Comparison of ENCODE assay signal across 14 cellular contexts in the genomic region with DNA sequence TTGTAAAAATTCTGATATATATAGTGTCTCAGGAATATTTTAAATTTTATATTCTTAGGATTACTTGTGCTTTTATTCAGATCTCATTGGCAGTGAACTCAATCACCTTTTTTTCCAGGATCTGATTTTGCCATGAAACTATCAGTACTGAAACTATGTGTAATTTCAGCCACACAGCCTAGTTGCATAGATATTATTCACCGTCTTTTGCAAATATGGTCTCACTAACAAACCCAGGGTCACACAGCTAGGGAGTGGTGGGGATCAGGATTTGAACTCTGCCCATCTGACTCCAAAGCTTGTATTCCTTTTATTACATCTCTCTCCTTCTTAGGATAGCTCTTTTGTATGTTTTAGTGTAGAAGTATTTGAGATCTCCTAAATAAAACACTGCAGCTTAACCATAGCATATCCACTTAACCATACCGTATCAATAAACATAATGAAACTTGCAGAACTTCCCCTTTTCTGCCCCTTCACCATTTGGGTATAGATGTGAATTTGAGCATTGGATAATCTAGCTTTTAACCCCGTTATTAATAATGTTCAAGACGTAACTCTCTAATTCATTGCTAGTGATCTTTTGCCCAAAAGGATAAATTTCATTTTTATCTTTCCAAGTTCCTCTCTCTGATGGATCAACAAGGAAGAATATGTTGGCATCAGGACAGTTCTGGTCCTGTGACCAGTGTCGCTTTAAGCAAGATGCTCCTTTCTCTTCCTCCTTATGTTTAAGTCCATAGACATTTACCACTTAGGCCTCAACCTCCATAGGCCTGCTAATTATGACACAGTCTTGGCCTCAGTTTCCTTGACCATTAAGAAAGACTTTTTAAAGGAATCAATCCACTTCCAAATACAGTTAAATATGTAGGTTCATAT.
A peak's percentile ranks its signal among the peaks of the same experiment; 100 is the strongest.
DNase-seq lines count a peak whose midpoint lies in the region; ATAC-seq, FAIRE-seq and TF ChIP-seq lines count a peak whose summit lies in the region.
"Had no signal": no experiment of that assay in that cellular context is flagged by ENCODE, and none has a peak within 500 bp of the region (broad histone marks: within the 10 kb centered on the region; RNA-seq: fewer than 3 reads in every experiment).

No MANE protein-coding gene starts in this region.

- FAIRE-seq in GM18507 (lab: Jason Lieb, UNC), result peak; percentile 72
- FAIRE-seq: islet of Langerhans had no signal

- no peak overlapping the region for H3K4me3 ChIP-seq in osteoblast (ENCODE audit: insufficient read depth, low read length)
- H3K4me3 ChIP-seq: PC-9, uterus had no signal

- H4K20me1 ChIP-seq in osteoblast (ENCODE audit: insufficient read depth, low read length), result peaks cover 26% of the 10 kb centered on the region

- H3K27ac ChIP-seq in osteoblast (ENCODE audit: low read depth, low read length), result no peak overlapping the region
- H3K27ac ChIP-seq: PC-9 had no signal

- H2AFZ ChIP-seq in osteoblast (ENCODE audit: low read length), result no peak overlapping the region
- H2AFZ ChIP-seq: PC-9 had no signal

- no peak for TF ChIP-seq CTCF in osteoblast (IDR thresholded peaks at IDR 0.05; ENCODE audit: extremely low read depth, low read depth, low read length)

- no peak overlapping the region for H3K4me2 ChIP-seq in osteoblast (ENCODE audit: insufficient read depth, low read length)
- H3K4me2 ChIP-seq: PC-9 had no signal

- ATAC-seq in GM21528 (IDR thresholded peaks at IDR 0.05; ENCODE audit: low FRiP score, unreplicated experiment) (peak; percentile 53), HG03520 (IDR thresholded peaks at IDR 0.05; ENCODE audit: unreplicated experiment) (peak; percentile 42)

- no peaks in the 10 kb centered on the region for H3K36me3 ChIP-seq in osteoblast (ENCODE audit: insufficient read depth, low read length)
- H3K36me3 ChIP-seq: uterus had no signal

- peaks cover 85% of the 10 kb centered on the region for H3K79me2 ChIP-seq in osteoblast (ENCODE audit: insufficient read depth, low read length)

- H3K4me1 ChIP-seq in osteoblast (ENCODE audit: insufficient read depth, low read length), result peaks cover 28% of the 10 kb centered on the region
- H3K4me1 ChIP-seq: uterus had no signal

- DNase-seq in GM18507 (ENCODE audit: extremely low spot score, insufficient read length, low read depth) (no peak), midbrain (lab: John Stamatoyannopoulos, UW) (peak; percentile 10), osteoblast (ENCODE audit: insufficient read length, low spot score, missing footprints) (no peak), HCEC 1CT (no peak), hippocampal formation (lab: John Stamatoyannopoulos, UW) (no peak)
- DNase-seq in activated naive CD4-positive, alpha-beta T cell treated with anti-CD3 and anti-CD28 coated beads, Interleukin-2, amount 50 U/mL, for 16 hours, result no peak
- DNase-seq: activated CD4-positive, alpha-beta T cell treated with anti-CD3 and anti-CD28 coated beads for 4 hours; GOT3; KG1; PC-9; uterus had no signal

- no peaks in the 10 kb centered on the region for H3K9me3 ChIP-seq in osteoblast (ENCODE audit: low read depth, low read length)
- H3K9me3 ChIP-seq: uterus had no signal

- no peaks in the 10 kb centered on the region for H3K27me3 ChIP-seq in osteoblast (ENCODE audit: insufficient read depth, low read length)
- H3K27me3 ChIP-seq: uterus had no signal
